Comparison of ENCODE assay signal across 19 cellular contexts in genomic region chr2:152507941-152508340, GRCh38.
"Had no signal": no experiment of that assay in that cellular context is flagged by ENCODE, and none has a peak within 500 bp of the region (broad histone marks: within the 10 kb centered on the region; RNA-seq: fewer than 3 reads in every experiment).

No MANE protein-coding gene starts in this region.

- ATAC-seq: activated CD8-positive, alpha-beta memory T cell treated with anti-CD3 and anti-CD28 coated beads, Interleukin-2, amount 10 ng/mL, durations not matched to agents 7 days and 5 days; gastrocnemius medialis; left lobe of liver; mucosa of descending colon; pancreas; right lobe of liver; T-helper 17 cell had no signal

- DNase-seq: activated CD4-positive, alpha-beta memory T cell treated with anti-CD3 and anti-CD28 coated beads for 36 hours; activated CD8-positive, alpha-beta memory T cell treated with anti-CD3 and anti-CD28 coated beads, Interleukin-2, amount 10 ng/mL, durations not matched to agents 7 days and 5 days; activated naive CD8-positive, alpha-beta T cell treated with anti-CD3 and anti-CD28 coated beads, Interleukin-2, amount 10 ng/mL, durations not matched to agents 7 days and 5 days; amygdala; cortex of kidney; effector CD4-positive, alpha-beta T cell; gastrocnemius medialis; head of caudate nucleus; kidney; mucosa of descending colon; naive B cell; pancreas; right lobe of liver; stimulated activated CD4-positive, alpha-beta T cell treated with anti-CD3 and anti-CD28 coated beads, Interleukin-4, amount 100 ng/mL, for 1 hour; T-helper 17 cell; WERI-Rb-1 had no signal

- H3K36me3 ChIP-seq: gastrocnemius medialis, neutrophil, pancreas, right lobe of liver, WERI-Rb-1 had no signal

- H3K4me3 ChIP-seq: gastrocnemius medialis, mucosa of descending colon, pancreas, right lobe of liver, smooth muscle cell had no signal

- H3K27me3 ChIP-seq: gastrocnemius medialis, neutrophil, pancreas, right lobe of liver had no signal

- H3K4me1 ChIP-seq: pancreas, right lobe of liver had no signal

- H3K27ac ChIP-seq: neutrophil, pancreas, right lobe of liver, WERI-Rb-1 had no signal
